Comparison of ENCODE assay signal across 1 cellular context in the genomic region with DNA sequence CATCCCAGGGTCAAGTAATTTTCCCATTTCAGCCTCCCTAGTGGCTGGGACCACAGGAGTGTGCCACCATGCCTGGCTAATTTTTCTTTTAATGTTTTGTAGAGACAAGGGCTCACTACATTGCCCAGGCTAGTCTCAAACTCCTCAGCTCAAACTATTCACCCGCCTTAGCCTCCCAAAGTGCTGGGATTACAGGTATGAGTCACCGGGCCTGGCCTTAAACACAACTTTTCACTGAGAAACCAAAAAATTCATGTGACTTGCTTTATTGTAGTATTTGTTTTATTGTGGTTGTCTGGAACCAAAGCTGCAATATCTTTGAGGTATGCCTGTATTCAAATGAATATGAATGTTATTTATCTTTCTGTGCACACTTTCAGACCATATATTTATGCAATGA.
TF ChIP-seq lines count a peak whose summit lies in the region.

No MANE protein-coding gene starts in this region.

TF ChIP-seq in endothelial cell of umbilical vein, 7 proteins besides CTCF, POLR2A, EP300 and RAD21:
- TF ChIP-seq, protein P1, sequence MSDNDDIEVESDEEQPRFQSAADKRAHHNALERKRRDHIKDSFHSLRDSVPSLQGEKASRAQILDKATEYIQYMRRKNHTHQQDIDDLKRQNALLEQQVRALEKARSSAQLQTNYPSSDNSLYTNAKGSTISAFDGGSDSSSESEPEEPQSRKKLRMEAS (IDR thresholded peaks at IDR 0.05; ENCODE audit: insufficient read depth, insufficient read length): no peak
- TF ChIP-seq FOS (IDR thresholded peaks at IDR 0.05; ENCODE audit: borderline replicate concordance, insufficient read depth, low read length): peak; percentile 11
